Comparison of ENCODE assay signal across 10 cellular contexts in the genomic region with DNA sequence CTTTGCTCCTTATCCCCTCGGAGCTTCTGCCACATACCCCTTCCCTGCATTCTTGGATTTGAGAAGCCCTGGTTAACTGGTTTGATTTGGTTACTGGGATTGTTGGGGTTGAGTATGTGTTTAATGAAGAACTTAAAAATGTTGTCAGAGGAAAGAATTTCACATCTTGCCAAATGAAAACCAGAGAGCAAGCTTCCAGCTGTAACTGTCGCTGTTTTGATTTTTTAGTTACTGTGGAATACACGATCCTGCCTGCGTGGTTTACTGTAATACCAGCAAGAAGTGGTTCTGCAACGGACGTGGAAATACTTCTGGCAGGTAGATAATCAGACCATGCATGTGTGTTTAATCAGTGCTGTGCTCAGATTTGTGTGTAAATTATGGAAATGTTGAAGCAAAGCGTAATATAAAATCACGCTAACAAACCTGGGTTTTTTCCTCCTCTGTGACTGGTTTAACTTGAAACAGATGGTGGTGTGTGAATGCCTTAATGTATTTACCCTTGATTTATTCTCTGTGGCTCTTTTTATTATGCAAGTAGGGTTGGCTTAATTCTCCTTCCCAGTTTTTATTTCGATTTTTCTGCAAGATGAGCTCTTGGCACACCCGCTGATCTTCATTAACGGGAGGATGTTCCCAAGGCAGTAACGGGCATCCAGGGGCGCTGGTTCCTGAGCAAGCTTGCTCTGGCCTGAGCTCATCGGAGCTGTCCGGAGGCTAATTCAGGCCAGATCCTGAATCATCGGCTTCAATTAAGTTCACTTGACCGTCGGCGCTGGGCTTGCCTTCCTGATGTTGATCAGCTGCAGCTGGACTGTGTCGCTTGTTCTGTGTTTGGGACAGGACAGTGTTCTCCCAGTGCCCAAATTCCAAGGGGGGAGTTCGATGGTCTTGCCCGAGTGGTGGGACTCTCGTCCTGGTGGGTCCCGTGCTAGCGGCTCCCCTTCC. TPM values are rescaled to one million over a fixed set of nuclear protein-coding genes. Genes with fewer than 3 reads are reported as not detected.
DNase-seq lines count a peak whose midpoint lies in the region; ATAC-seq, FAIRE-seq and TF ChIP-seq lines count a peak whose summit lies in the region.
"Had no signal": no experiment of that assay in that cellular context is flagged by ENCODE, and none has a peak within 500 bp of the region (broad histone marks: within the 10 kb centered on the region; RNA-seq: fewer than 3 reads in every experiment).

No MANE protein-coding gene starts in this region.

- H3K4me1 ChIP-seq in BLaER1 (peaks cover 79% of the 10 kb centered on the region), psoas muscle (peaks cover 55% of the 10 kb centered on the region)

- peak overlapping the region; percentile 36 for H3K9ac ChIP-seq in BLaER1

- H3K4me3 ChIP-seq in BLaER1 (no peak overlapping the region), fibroblast of mammary gland (ENCODE audit: control insufficient read depth, low read depth, low read length) (no peak overlapping the region), psoas muscle (peak overlapping the region; percentile 15)

- DNase-seq in RWPE1 (ENCODE audit: low spot score) (no peak), fibroblast of mammary gland (ENCODE audit: low read depth) (peak; percentile 93), psoas muscle (peak in 1 of 2 donors; percentile 46), frontal cortex (ENCODE audit: low spot score in 2 of 2) (no peak)
- no peak for DNase-seq in activated naive CD8-positive, alpha-beta T cell treated with anti-CD3 and anti-CD28 coated beads, Interleukin-2, amount 50 U/mL, for 24 hours
- DNase-seq in activated T-cell treated with anti-CD3 and anti-CD28 coated beads, Interleukin-2, amount 50 U/mL, for 1 hour: no peak

- H3K4me3 Mint-ChIP-seq in activated naive CD8-positive, alpha-beta T cell treated with anti-CD3 and anti-CD28 coated beads, Interleukin-2, amount 50 U/mL, for 24 hours: no peak overlapping the region
- H3K4me3 Mint-ChIP-seq: activated CD4-positive, alpha-beta T cell treated with anti-CD3 and anti-CD28 coated beads, Interleukin-2, amount 10 ng/mL, durations not matched to agents 7 days and 5 days had no signal

- POLR2A ChIA-PET in RWPE1 (lab: Yijun Ruan, JAX; ENCODE audit: low non-redundant PET): interaction anchor here (0.8 kb wide), 1 partner anchor 259 kb away, joined by 3 read pairs; a partner anchor contains a TSS

- no peaks in the 10 kb centered on the region for H3K9me3 Mint-ChIP-seq in activated naive CD8-positive, alpha-beta T cell treated with anti-CD3 and anti-CD28 coated beads, Interleukin-2, amount 50 U/mL, for 24 hours
- H3K9me3 Mint-ChIP-seq: activated CD4-positive, alpha-beta T cell treated with anti-CD3 and anti-CD28 coated beads, Interleukin-2, amount 10 ng/mL, durations not matched to agents 7 days and 5 days had no signal

- H3K27ac ChIP-seq in BLaER1 (peak overlapping the region; percentile 58), RWPE1 (peak overlapping the region; percentile 80), psoas muscle (peak overlapping the region; percentile 53)

- H3K4me1 Mint-ChIP-seq in activated naive CD8-positive, alpha-beta T cell treated with anti-CD3 and anti-CD28 coated beads, Interleukin-2, amount 50 U/mL, for 24 hours: peaks cover 64% of the 10 kb centered on the region

- H3K27me3 ChIP-seq in BLaER1: no peaks in the 10 kb centered on the region
- no peaks in the 10 kb centered on the region for H3K27me3 ChIP-seq in psoas muscle (ENCODE audit: insufficient read depth in 3 of 3, low read length in 2 of 3)

- FAIRE-seq in frontal cortex (lab: Jason Lieb, UNC): no peak

- H3K36me3 ChIP-seq in BLaER1 (peaks cover 67% of the 10 kb centered on the region), psoas muscle (ENCODE audit: insufficient read depth in 1 of 2, low read depth in 1 of 2) (peaks cover 0 to 43% of the 10 kb centered on the region in 2 donors)

- intact Hi-C loops in psoas muscle (cut with DNase I): loop anchor here (2.0 to 10.0 kb wide), 4 partner anchors 163 to 395 kb away; a partner anchor contains a TSS

- WGBS in psoas muscle, 3 donors: 65 to 70% (median 70%) methylated on average over 25 of the region's 25 CpGs

- H3K36me3 Mint-ChIP-seq in activated naive CD8-positive, alpha-beta T cell treated with anti-CD3 and anti-CD28 coated beads, Interleukin-2, amount 50 U/mL, for 24 hours (ENCODE audit: low read depth): peaks cover 53% of the 10 kb centered on the region

- H3K9me3 ChIP-seq in BLaER1 (no peaks in the 10 kb centered on the region), psoas muscle (no peaks in the 10 kb centered on the region)

- peak overlapping the region; percentile 86 for H3K4me2 ChIP-seq in BLaER1

- CTCF ChIA-PET in RWPE1 (lab: Yijun Ruan, JAX): interaction anchor here (0.6 to 2.4 kb wide), 16 partner anchors 12 to 676 kb away, joined by 3 to 24 read pairs (median 4); a partner anchor contains a TSS

- peaks cover 98% of the 10 kb centered on the region for H4K20me1 ChIP-seq in BLaER1

- H3K27me3 Mint-ChIP-seq in activated naive CD8-positive, alpha-beta T cell treated with anti-CD3 and anti-CD28 coated beads, Interleukin-2, amount 50 U/mL, for 24 hours: no peaks in the 10 kb centered on the region
- H3K27me3 Mint-ChIP-seq: activated CD4-positive, alpha-beta T cell treated with anti-CD3 and anti-CD28 coated beads, Interleukin-2, amount 10 ng/mL, durations not matched to agents 7 days and 5 days had no signal

- TF ChIP-seq CTCF in RWPE1 (conservative IDR thresholded peaks at IDR 0.05; ENCODE audit: low read depth) (peak; percentile 68), fibroblast of mammary gland (conservative IDR thresholded peaks at IDR 0.05; ENCODE audit: control insufficient read depth, insufficient read depth, low read depth, low read length) (no peak), psoas muscle (IDR thresholded peaks at IDR 0.05) (no peak)

- H3K27ac Mint-ChIP-seq in activated naive CD8-positive, alpha-beta T cell treated with anti-CD3 and anti-CD28 coated beads, Interleukin-2, amount 50 U/mL, for 24 hours: no peak overlapping the region

- ATAC-seq in psoas muscle: peak in 2 of 4 donors; percentile 26 to 32
- ATAC-seq in HG02759 (IDR thresholded peaks at IDR 0.05; ENCODE audit: unreplicated experiment): no peak
- ATAC-seq in activated naive CD8-positive, alpha-beta T cell treated with anti-CD3 and anti-CD28 coated beads, Interleukin-2, amount 50 U/mL, for 24 hours: no peak

RNA-seq across cellular contexts. Expression of a gene that starts 16.0 kb away (rescaled TPM):
- 10 to 100 TPM; 34.6 to 45.0 (median 37.9) TPM for total RNA-seq in psoas muscle
- 10 to 100 TPM; 15.6 to 34.5 (median 34.4) TPM for polyA plus RNA-seq in psoas muscle
- 38.3 TPM for total RNA-seq in frontal cortex

RNA-seq across cellular contexts. Expression of a gene that starts 48.2 kb away (rescaled TPM):
- total RNA-seq in psoas muscle: 1 to 10 TPM; 4.3 to 6.4 (median 5.3) TPM
- 1 to 10 TPM; 2.1 to 4.6 (median 4.0) TPM for polyA plus RNA-seq in psoas muscle
- total RNA-seq in frontal cortex: 21.2 TPM
- total RNA-seq: activated CD4-positive, alpha-beta T cell treated with anti-CD3 and anti-CD28 coated beads, Interleukin-2, amount 10 ng/mL, durations not matched to agents 7 days and 5 days had no signal

RNA-seq across cellular contexts. Expression of a gene that starts 56.7 kb away (rescaled TPM):
- 1 to 10 TPM in 2 of 4 donors, under 1 TPM in 1, not detected in 1; 0.12 to 1.8 (median 1.5) TPM for total RNA-seq in psoas muscle
- polyA plus RNA-seq in psoas muscle: under 1 TPM; 0.10 to 0.94 (median 0.75) TPM
- not detected for total RNA-seq in frontal cortex
- total RNA-seq: activated CD4-positive, alpha-beta T cell treated with anti-CD3 and anti-CD28 coated beads, Interleukin-2, amount 10 ng/mL, durations not matched to agents 7 days and 5 days; NCI-H460 had no signal
